Comparison of ENCODE assay signal across 1 cellular context in genomic region chr7:150957119-150958020, GRCh38.
TF ChIP-seq lines count a peak whose summit lies in the region.

No MANE protein-coding gene starts in this region.

TF ChIP-seq in HepG2, 621 proteins besides CTCF, POLR2A, EP300 and RAD21:
- TF ChIP-seq SMAD3 (CRISPR knock-in tag; IDR thresholded peaks at IDR 0.05) (no peak), U2AF2 (IDR thresholded peaks at IDR 0.05; ENCODE audit: low read depth, low read length) (no peak), SAP130 (CRISPR knock-in tag; IDR thresholded peaks at IDR 0.05; ENCODE audit: low read depth) (no peak), ZNF747 (CRISPR knock-in tag; IDR thresholded peaks at IDR 0.05; ENCODE audit: borderline replicate concordance) (no peak), NFYC (CRISPR knock-in tag; IDR thresholded peaks at IDR 0.05) (no peak), GPBP1L1 (CRISPR knock-in tag; IDR thresholded peaks at IDR 0.05) (no peak)
